Comparison of ENCODE assay signal across 1 cellular context in genomic region chr19:18282021-18282787, GRCh38.
A peak's percentile ranks its signal among the peaks of the same experiment; 100 is the strongest.
TF ChIP-seq lines count a peak whose summit lies in the region.

No MANE protein-coding gene starts in this region.

TF ChIP-seq in HepG2, 621 proteins besides CTCF, POLR2A, EP300 and RAD21 (continues in another document):
- TF ChIP-seq ZNF740 (CRISPR knock-in tag; IDR thresholded peaks at IDR 0.05) (no peak), FOXM1 (CRISPR knock-in tag; IDR thresholded peaks at IDR 0.05) (no peak), SP140L (CRISPR knock-in tag; IDR thresholded peaks at IDR 0.05; ENCODE audit: borderline replicate concordance) (no peak), ZNF296 (CRISPR knock-in tag; conservative IDR thresholded peaks at IDR 0.05) (no peak), STAT6 (CRISPR knock-in tag; IDR thresholded peaks at IDR 0.05; ENCODE audit: borderline replicate concordance) (no peak), CEBPZ (IDR thresholded peaks at IDR 0.05; ENCODE audit: low read length) (no peak), BATF2 (CRISPR knock-in tag; IDR thresholded peaks at IDR 0.05) (no peak), ZNF557 (CRISPR knock-in tag; IDR thresholded peaks at IDR 0.05) (no peak), ZNF687 (CRISPR knock-in tag; IDR thresholded peaks at IDR 0.05) (peak; percentile 64), HES4 (CRISPR knock-in tag; IDR thresholded peaks at IDR 0.05; ENCODE audit: borderline replicate concordance) (0 out of 2 replicates have a peak, but pooled peaks have one; percentile 24), ZNF512B (CRISPR knock-in tag; IDR thresholded peaks at IDR 0.05; ENCODE audit: borderline replicate concordance) (no peak; the same call in 1 of the 2 replicates), ZNF574 (CRISPR knock-in tag; IDR thresholded peaks at IDR 0.05) (no peak), TERF1 (CRISPR knock-in tag; IDR thresholded peaks at IDR 0.05) (no peak), ZNF800 (CRISPR knock-in tag; IDR thresholded peaks at IDR 0.05) (0 out of 2 replicates have a peak, but pooled peaks have one; percentile 27), LCORL (IDR thresholded peaks at IDR 0.05) (no peak), LCORL (CRISPR knock-in tag; IDR thresholded peaks at IDR 0.05) (peak; percentile 46; the same call in 1 of the 2 replicates), ZFP37 (CRISPR knock-in tag; IDR thresholded peaks at IDR 0.05; ENCODE audit: borderline replicate concordance) (no peak), ZFP82 (CRISPR knock-in tag; IDR thresholded peaks at IDR 0.05; ENCODE audit: borderline replicate concordance) (0 out of 2 replicates have a peak, but pooled peaks have one; percentile 28), THAP9 (CRISPR knock-in tag; IDR thresholded peaks at IDR 0.05; ENCODE audit: borderline replicate concordance) (no peak), ZIK1 (CRISPR knock-in tag; IDR thresholded peaks at IDR 0.05; ENCODE audit: borderline replicate concordance, low read depth) (no peak), POLR2AphosphoS5 (IDR thresholded peaks at IDR 0.05; ENCODE audit: low read depth, low read length) (peak; percentile 24; the same call in 1 of the 2 replicates)
